Comparison of ENCODE assay signal across 1 cellular context in genomic region chr2:36388472-36388871, GRCh38.
TF ChIP-seq lines count a peak whose summit lies in the region.

No MANE protein-coding gene starts in this region.

TF ChIP-seq in H1, 55 proteins besides CTCF, POLR2A, EP300 and RAD21 (continued from another document):
- TF ChIP-seq RBBP5 (IDR thresholded peaks at IDR 0.05; ENCODE audit: borderline replicate concordance, low read depth, low read length) (no peak), JUN (IDR thresholded peaks at IDR 0.05; ENCODE audit: low read depth, low read length) (no peak), GABPA (IDR thresholded peaks at IDR 0.05; ENCODE audit: borderline replicate concordance, insufficient read depth, low read length) (no peak), BCL11A (IDR thresholded peaks at IDR 0.05; ENCODE audit: low read depth in 2 of 2, low read length in 2 of 2) (no peak), NRF1 (IDR thresholded peaks at IDR 0.05; ENCODE audit: low read depth, low read length) (no peak), TBP (IDR thresholded peaks at IDR 0.05; ENCODE audit: low read depth, low read length) (no peak), POU5F1 (IDR thresholded peaks at IDR 0.05; ENCODE audit: low read depth, low read length) (no peak), ZNF274 (IDR thresholded peaks at IDR 0.05; ENCODE audit: borderline replicate concordance, extremely low read depth, low read length) (no peak)
